1 cellular context compared by ENCODE assay signal in the genomic region with DNA sequence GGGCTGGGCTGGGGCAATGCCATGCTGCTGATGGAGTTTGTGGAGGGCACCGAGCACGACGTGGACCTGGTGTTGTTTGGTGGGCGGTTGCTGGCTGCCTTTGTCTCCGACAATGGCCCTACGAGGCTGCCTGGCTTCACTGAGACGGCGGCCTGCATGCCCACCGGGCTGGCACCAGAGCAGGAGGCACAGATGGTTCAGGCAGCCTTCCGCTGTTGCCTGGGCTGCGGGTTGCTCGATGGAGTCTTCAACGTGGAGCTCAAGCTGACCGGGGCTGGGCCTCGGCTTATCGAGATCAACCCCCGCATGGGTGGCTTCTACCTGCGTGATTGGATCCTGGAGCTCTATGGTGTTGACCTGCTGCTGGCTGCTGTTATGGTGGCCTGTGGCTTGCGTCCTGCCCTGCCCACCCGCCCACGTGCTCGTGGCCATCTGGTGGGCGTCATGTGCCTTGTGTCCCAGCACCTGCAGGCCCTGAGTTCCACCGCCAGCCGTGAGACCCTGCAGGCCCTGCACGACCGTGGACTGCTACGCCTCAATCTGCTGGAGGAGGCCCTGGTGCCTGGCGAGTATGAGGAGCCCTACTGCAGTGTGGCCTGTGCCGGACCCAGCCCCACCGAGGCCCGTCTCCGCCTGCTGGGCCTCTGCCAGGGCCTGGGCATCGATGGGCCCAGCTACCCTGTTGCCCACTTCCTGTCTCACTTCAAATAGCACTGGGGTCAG.
TF ChIP-seq lines count a peak whose summit lies in the region.

No MANE protein-coding gene starts in this region.

TF ChIP-seq in HepG2, 621 proteins besides CTCF, POLR2A, EP300 and RAD21:
- TF ChIP-seq, protein P1, sequence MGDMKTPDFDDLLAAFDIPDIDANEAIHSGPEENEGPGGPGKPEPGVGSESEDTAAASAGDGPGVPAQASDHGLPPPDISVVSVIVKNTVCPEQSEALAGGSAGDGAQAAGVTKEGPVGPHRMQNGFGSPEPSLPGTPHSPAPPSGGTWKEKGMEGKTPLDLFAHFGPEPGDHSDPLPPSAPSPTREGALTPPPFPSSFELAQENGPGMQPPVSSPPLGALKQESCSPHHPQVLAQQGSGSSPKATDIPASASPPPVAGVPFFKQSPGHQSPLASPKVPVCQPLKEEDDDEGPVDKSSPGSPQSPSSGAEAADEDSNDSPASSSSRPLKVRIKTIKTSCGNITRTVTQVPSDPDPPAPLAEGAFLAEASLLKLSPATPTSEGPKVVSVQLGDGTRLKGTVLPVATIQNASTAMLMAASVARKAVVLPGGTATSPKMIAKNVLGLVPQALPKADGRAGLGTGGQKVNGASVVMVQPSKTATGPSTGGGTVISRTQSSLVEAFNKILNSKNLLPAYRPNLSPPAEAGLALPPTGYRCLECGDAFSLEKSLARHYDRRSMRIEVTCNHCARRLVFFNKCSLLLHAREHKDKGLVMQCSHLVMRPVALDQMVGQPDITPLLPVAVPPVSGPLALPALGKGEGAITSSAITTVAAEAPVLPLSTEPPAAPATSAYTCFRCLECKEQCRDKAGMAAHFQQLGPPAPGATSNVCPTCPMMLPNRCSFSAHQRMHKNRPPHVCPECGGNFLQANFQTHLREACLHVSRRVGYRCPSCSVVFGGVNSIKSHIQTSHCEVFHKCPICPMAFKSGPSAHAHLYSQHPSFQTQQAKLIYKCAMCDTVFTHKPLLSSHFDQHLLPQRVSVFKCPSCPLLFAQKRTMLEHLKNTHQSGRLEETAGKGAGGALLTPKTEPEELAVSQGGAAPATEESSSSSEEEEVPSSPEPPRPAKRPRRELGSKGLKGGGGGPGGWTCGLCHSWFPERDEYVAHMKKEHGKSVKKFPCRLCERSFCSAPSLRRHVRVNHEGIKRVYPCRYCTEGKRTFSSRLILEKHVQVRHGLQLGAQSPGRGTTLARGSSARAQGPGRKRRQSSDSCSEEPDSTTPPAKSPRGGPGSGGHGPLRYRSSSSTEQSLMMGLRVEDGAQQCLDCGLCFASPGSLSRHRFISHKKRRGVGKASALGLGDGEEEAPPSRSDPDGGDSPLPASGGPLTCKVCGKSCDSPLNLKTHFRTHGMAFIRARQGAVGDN (CRISPR knock-in tag; IDR thresholded peaks at IDR 0.05) = peak; percentile 29; the same call in 1 of the 2 replicates
- TF ChIP-seq, protein P2, sequence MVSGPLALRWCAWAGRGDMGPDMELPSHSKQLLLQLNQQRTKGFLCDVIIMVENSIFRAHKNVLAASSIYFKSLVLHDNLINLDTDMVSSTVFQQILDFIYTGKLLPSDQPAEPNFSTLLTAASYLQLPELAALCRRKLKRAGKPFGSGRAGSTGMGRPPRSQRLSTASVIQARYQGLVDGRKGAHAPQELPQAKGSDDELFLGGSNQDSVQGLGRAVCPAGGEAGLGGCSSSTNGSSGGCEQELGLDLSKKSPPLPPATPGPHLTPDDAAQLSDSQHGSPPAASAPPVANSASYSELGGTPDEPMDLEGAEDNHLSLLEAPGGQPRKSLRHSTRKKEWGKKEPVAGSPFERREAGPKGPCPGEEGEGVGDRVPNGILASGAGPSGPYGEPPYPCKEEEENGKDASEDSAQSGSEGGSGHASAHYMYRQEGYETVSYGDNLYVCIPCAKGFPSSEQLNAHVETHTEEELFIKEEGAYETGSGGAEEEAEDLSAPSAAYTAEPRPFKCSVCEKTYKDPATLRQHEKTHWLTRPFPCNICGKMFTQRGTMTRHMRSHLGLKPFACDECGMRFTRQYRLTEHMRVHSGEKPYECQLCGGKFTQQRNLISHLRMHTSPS (CRISPR knock-in tag; IDR thresholded peaks at IDR 0.05; ENCODE audit: low read depth) = peak; percentile 86
- no peak for TF ChIP-seq PTBP1 (IDR thresholded peaks at IDR 0.05; ENCODE audit: low read depth, low read length, poor library complexity, severe bottlenecking)
